1 cellular context compared by ENCODE assay signal in genomic region chr4:124958812-124959211, GRCh38.
TF ChIP-seq lines count a peak whose summit lies in the region.

No MANE protein-coding gene starts in this region.

TF ChIP-seq in SK-N-SH treated with all-trans-retinoic acid at 6 μM for 48 hours, 23 proteins besides CTCF, POLR2A, EP300 and RAD21 (continued from another document):
- no peak for TF ChIP-seq POU6F1 (CRISPR knock-in tag; IDR thresholded peaks at IDR 0.05; ENCODE audit: borderline replicate concordance, low read depth)
- no peak for TF ChIP-seq RARB (CRISPR knock-in tag; IDR thresholded peaks at IDR 0.05)
- TF ChIP-seq, protein P1, sequence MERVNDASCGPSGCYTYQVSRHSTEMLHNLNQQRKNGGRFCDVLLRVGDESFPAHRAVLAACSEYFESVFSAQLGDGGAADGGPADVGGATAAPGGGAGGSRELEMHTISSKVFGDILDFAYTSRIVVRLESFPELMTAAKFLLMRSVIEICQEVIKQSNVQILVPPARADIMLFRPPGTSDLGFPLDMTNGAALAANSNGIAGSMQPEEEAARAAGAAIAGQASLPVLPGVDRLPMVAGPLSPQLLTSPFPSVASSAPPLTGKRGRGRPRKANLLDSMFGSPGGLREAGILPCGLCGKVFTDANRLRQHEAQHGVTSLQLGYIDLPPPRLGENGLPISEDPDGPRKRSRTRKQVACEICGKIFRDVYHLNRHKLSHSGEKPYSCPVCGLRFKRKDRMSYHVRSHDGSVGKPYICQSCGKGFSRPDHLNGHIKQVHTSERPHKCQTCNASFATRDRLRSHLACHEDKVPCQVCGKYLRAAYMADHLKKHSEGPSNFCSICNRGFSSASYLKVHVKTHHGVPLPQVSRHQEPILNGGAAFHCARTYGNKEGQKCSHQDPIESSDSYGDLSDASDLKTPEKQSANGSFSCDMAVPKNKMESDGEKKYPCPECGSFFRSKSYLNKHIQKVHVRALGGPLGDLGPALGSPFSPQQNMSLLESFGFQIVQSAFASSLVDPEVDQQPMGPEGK (CRISPR knock-in tag; IDR thresholded peaks at IDR 0.05; ENCODE audit: borderline replicate concordance) = no peak
- no peak for TF ChIP-seq BACH2 (CRISPR knock-in tag; IDR thresholded peaks at IDR 0.05; ENCODE audit: borderline replicate concordance)
- no peak for TF ChIP-seq GLIS3 (CRISPR knock-in tag; IDR thresholded peaks at IDR 0.05)
- TF ChIP-seq, protein P2, sequence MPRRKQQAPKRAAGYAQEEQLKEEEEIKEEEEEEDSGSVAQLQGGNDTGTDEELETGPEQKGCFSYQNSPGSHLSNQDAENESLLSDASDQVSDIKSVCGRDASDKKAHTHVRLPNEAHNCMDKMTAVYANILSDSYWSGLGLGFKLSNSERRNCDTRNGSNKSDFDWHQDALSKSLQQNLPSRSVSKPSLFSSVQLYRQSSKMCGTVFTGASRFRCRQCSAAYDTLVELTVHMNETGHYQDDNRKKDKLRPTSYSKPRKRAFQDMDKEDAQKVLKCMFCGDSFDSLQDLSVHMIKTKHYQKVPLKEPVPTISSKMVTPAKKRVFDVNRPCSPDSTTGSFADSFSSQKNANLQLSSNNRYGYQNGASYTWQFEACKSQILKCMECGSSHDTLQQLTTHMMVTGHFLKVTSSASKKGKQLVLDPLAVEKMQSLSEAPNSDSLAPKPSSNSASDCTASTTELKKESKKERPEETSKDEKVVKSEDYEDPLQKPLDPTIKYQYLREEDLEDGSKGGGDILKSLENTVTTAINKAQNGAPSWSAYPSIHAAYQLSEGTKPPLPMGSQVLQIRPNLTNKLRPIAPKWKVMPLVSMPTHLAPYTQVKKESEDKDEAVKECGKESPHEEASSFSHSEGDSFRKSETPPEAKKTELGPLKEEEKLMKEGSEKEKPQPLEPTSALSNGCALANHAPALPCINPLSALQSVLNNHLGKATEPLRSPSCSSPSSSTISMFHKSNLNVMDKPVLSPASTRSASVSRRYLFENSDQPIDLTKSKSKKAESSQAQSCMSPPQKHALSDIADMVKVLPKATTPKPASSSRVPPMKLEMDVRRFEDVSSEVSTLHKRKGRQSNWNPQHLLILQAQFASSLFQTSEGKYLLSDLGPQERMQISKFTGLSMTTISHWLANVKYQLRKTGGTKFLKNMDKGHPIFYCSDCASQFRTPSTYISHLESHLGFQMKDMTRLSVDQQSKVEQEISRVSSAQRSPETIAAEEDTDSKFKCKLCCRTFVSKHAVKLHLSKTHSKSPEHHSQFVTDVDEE (CRISPR knock-in tag; IDR thresholded peaks at IDR 0.05) = no peak
- TF ChIP-seq ESRRG (CRISPR knock-in tag; IDR thresholded peaks at IDR 0.05) = no peak
- no peak for TF ChIP-seq ZNF70 (CRISPR knock-in tag; IDR thresholded peaks at IDR 0.05)
- TF ChIP-seq ISL1 (CRISPR knock-in tag; IDR thresholded peaks at IDR 0.05) = no peak
- TF ChIP-seq ARNTL (CRISPR knock-in tag; IDR thresholded peaks at IDR 0.05; ENCODE audit: borderline replicate concordance, low read depth) = no peak
- no peak for TF ChIP-seq ZNF8 (CRISPR knock-in tag; IDR thresholded peaks at IDR 0.05)
- TF ChIP-seq, protein P3, sequence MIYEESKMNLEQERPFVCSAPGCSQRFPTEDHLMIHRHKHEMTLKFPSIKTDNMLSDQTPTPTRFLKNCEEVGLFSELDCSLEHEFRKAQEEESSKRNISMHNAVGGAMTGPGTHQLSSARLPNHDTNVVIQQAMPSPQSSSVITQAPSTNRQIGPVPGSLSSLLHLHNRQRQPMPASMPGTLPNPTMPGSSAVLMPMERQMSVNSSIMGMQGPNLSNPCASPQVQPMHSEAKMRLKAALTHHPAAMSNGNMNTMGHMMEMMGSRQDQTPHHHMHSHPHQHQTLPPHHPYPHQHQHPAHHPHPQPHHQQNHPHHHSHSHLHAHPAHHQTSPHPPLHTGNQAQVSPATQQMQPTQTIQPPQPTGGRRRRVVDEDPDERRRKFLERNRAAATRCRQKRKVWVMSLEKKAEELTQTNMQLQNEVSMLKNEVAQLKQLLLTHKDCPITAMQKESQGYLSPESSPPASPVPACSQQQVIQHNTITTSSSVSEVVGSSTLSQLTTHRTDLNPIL (CRISPR knock-in tag; IDR thresholded peaks at IDR 0.05; ENCODE audit: low read depth) = no peak
- no peak for TF ChIP-seq TOX (CRISPR knock-in tag; IDR thresholded peaks at IDR 0.05; ENCODE audit: borderline replicate concordance)
